In the genomic region with DNA sequence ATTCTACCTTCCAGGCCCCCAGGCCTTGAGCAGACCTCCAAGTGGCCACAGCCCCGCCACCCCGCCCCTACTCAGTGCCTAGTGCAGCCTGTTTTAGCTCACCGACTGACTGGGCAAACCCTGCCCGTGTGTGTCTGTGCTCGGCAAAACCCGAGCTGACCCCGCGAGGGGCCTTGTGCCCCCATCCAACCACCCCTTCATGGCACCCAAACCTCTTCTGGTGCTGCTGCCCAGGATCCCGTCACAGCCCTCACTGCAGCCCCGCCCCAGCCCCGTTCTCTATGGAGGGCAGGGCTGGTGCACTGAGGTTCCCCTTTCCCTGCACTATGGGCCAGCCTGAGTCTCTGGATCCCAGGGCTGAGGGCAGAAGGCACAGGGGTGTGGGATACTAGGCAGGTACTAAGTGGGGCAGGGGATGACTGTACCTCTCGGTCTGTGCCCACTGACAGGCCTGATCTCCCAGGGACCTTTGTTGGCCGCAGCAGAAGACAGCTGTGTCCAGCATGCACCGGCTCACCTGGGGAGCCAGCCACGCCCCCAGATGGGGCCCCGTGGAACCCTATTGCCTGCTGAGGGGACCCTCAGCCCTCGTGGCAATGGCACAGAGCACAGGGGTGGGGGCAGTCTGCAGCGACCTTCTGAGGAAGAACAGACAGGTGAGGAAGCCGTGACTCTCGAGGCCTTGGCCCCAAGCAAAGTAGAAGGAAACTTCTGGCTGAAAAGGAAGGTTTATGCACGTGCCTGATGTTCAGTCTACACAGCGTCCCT, we compare ENCODE assay signal across 20 cellular contexts.
"Had no signal": no experiment of that assay in that cellular context is flagged by ENCODE, and none has a peak within 500 bp of the region (broad histone marks: within the 10 kb centered on the region; RNA-seq: fewer than 3 reads in every experiment).

No MANE protein-coding gene starts in this region.

- H3K27me3 ChIP-seq: vagina had no signal

- ATAC-seq: activated naive CD8-positive, alpha-beta T cell treated with anti-CD3 and anti-CD28 coated beads, Interleukin-2, amount 50 U/mL, for 24 hours; activated T-helper 17 cell treated with anti-CD3 and anti-CD28 coated beads, Interleukin-2, amount 50 U/mL, for 72 hours; right cardiac atrium; stimulated activated naive CD8-positive, alpha-beta T cell treated with anti-CD3 and anti-CD28 coated beads, Interleukin-15, Interleukin-2, amounts not matched to agents 100 U/mL and 50 U/mL, for 24 hours had no signal

- H3K36me3 ChIP-seq: esophagus squamous epithelium, left lung, thoracic aorta, vagina had no signal

- DNase-seq: activated CD4-positive, alpha-beta T cell treated with anti-CD3 and anti-CD28 coated beads for 4 hours; activated CD4-positive, alpha-beta T cell treated with anti-CD3 and anti-CD28 coated beads, Interleukin-2, amount 50 U/mL, for 4 hours; activated CD8-positive, alpha-beta memory T cell treated with anti-CD3 and anti-CD28 coated beads, Interleukin-2, amount 50 U/mL, for 4 hours; activated naive CD4-positive, alpha-beta T cell treated with Interleukin-2 at 50 U/mL for 16 hours; activated naive CD8-positive, alpha-beta T cell treated with anti-CD3 and anti-CD28 coated beads, Interleukin-2, amount 50 U/mL, for 24 hours; activated T-cell treated with anti-CD3 and anti-CD28 coated beads, Interleukin-2, amount 50 U/mL, for 24 hours; effector CD8-positive, alpha-beta T cell; esophagus squamous epithelium; foreskin melanocyte; naive B cell; occipital lobe; right cardiac atrium; stimulated activated CD4-positive, alpha-beta T cell treated with anti-CD3 and anti-CD28 coated beads, Interleukin-2, amount 100 ng/mL, for 48 hours; stimulated activated naive CD8-positive, alpha-beta T cell treated with anti-CD3 and anti-CD28 coated beads, Interleukin-15, Interleukin-2, amounts not matched to agents 100 U/mL and 50 U/mL, for 24 hours; T-helper 2 cell had no signal

- H3K27ac ChIP-seq: epithelial cell of prostate, esophagus squamous epithelium, left lung, thoracic aorta, vagina had no signal

- H3K4me1 ChIP-seq: left lung, vagina had no signal

- H3K4me3 ChIP-seq: esophagus squamous epithelium, left lung, thoracic aorta, vagina had no signal

- H3K9me3 ChIP-seq: thoracic aorta, vagina had no signal
